In genomic region chr2:9260411-9261037, GRCh38 we compare ENCODE assay signal across 10 cellular contexts. TPM values are rescaled to one million over a fixed set of nuclear protein-coding genes. Genes with fewer than 3 reads are reported as not detected.
DNase-seq lines count a peak whose midpoint lies in the region; ATAC-seq, FAIRE-seq and TF ChIP-seq lines count a peak whose summit lies in the region.
"Had no signal": no experiment of that assay in that cellular context is flagged by ENCODE, and none has a peak within 500 bp of the region (broad histone marks: within the 10 kb centered on the region; RNA-seq: fewer than 3 reads in every experiment).

No MANE protein-coding gene starts in this region.

- H3K9me3 Mint-ChIP-seq in neural crest cell (no peaks in the 10 kb centered on the region), Caco-2 (ENCODE audit: unreplicated experiment) (no peaks in the 10 kb centered on the region)

- POLR2A ChIA-PET in Caco-2 (lab: Charles Lee) = no interaction called here

- DNase-seq in SK-MEL-5 (ENCODE audit: low read depth, low spot score) = peak; percentile 86
- DNase-seq in globus pallidus (ENCODE audit: low spot score) = peak; percentile 76
- DNase-seq in neural crest cell (ENCODE audit: low read depth, low spot score) = no peak
- no peak for DNase-seq in vagina (ENCODE audit: extremely low spot score in 2 of 2)
- no peak for DNase-seq in Caco-2
- DNase-seq in urothelium cell line (ENCODE audit: low spot score) = no peak
- DNase-seq: activated CD8-positive, alpha-beta memory T cell treated with anti-CD3 and anti-CD28 coated beads, Interleukin-2, amount 50 U/mL, for 48 hours; NCI-H69 had no signal

- peak overlapping the region in 1 of 2 donors; percentile 9 for H3K4me3 ChIP-seq in vagina
- no peak overlapping the region for H3K4me3 ChIP-seq in Caco-2 (ENCODE audit: low read depth, low read length)

- ATAC-seq in GM18858 (IDR thresholded peaks at IDR 0.05; ENCODE audit: unreplicated experiment) = no peak

- no peaks in the 10 kb centered on the region for H3K36me3 Mint-ChIP-seq in neural crest cell (ENCODE audit: low read depth)
- peaks cover 10% of the 10 kb centered on the region for H3K36me3 Mint-ChIP-seq in Caco-2 (ENCODE audit: insufficient read depth, unreplicated experiment)

- TF ChIP-seq POLR2A in vagina (IDR thresholded peaks at IDR 0.05) = no peak

- H3K4me1 Mint-ChIP-seq in neural crest cell (peaks cover 79% of the 10 kb centered on the region), Caco-2 (ENCODE audit: low read depth, unreplicated experiment) (peaks cover 10% of the 10 kb centered on the region)

- BruUV-seq in Caco-2 (replicated peaks; lab: Mats Ljungman, UMichigan) = no TSS peak

- peak overlapping the region; percentile 90 for H3K27ac ChIP-seq in vagina

- intact Hi-C loops in vagina (cut with DNase I) (loop anchor here (10.0 kb wide), 1 partner anchor 54 kb away; no protein-coding TSS in a partner anchor), Caco-2 (cut with micrococcal nuclease; ENCODE audit: unreplicated experiment) (no loop called here)

- TF ChIP-seq CTCF in neural crest cell (conservative IDR thresholded peaks at IDR 0.05) (no peak), vagina (IDR thresholded peaks at IDR 0.05) (no peak), Caco-2 (IDR thresholded peaks at IDR 0.05; ENCODE audit: insufficient read depth in 1 of 2, low read depth in 1 of 2, low read length in 1 of 2, severe bottlenecking in 1 of 2, unreplicated experiment in 1 of 2) (no peak)

- H3K27ac Mint-ChIP-seq in neural crest cell (ENCODE audit: unreplicated experiment) = peak overlapping the region; percentile 97
- H3K27ac Mint-ChIP-seq in Caco-2 (ENCODE audit: unreplicated experiment) = no peak overlapping the region

- in situ Hi-C loops in SK-MEL-5 (cut with HindIII; ENCODE audit: low pct_unique_long_range_greater_than_20kb, low sequenced_read_pairs) = no loop called here

- no peaks in the 10 kb centered on the region for H3K36me3 ChIP-seq in vagina
- H3K36me3 ChIP-seq in Caco-2 (ENCODE audit: control insufficient read depth, insufficient read depth, low read length) = no peaks in the 10 kb centered on the region

- peaks cover 88% of the 10 kb centered on the region for H3K4me1 ChIP-seq in vagina
- peaks cover 11% of the 10 kb centered on the region; the same call in 1 of the 2 replicates for H3K4me1 ChIP-seq in Caco-2

- no peaks in the 10 kb centered on the region for H3K9me3 ChIP-seq in vagina
- H3K9me3 ChIP-seq in Caco-2 = no peaks in the 10 kb centered on the region

- no peaks in the 10 kb centered on the region for H3K27me3 Mint-ChIP-seq in neural crest cell (ENCODE audit: low read depth)
- no peaks in the 10 kb centered on the region for H3K27me3 Mint-ChIP-seq in Caco-2 (ENCODE audit: insufficient read depth, unreplicated experiment)

- FAIRE-seq in urothelium cell line (lab: Jason Lieb, UNC) = no peak
- FAIRE-seq: bronchial epithelial cell had no signal

- CTCF ChIA-PET in Caco-2 (lab: Charles Lee) = interaction anchor here (0.6 kb wide), 1 partner anchor 383 kb away, joined by 6 read pairs; no protein-coding TSS in a partner anchor

- H3K27me3 ChIP-seq in vagina (no peaks in the 10 kb centered on the region), Caco-2 (replicated peaks; ENCODE audit: control insufficient read depth, insufficient read depth, low read length) (no peaks in the 10 kb centered on the region)

- H3K4me3 Mint-ChIP-seq in neural crest cell (peak overlapping the region; percentile 54), Caco-2 (ENCODE audit: unreplicated experiment) (no peak overlapping the region)

RNA-seq across cellular contexts. Expression of gene ASAP2, which starts 53.9 kb away (rescaled TPM):
- 16.1 and 17.6 TPM in 2 replicates for total RNA-seq in SK-MEL-5 (2014; rRNA removed; shearing (Covaris generic))
- 18.8 and 26.4 TPM in 2 replicates for polyA plus RNA-seq in SK-MEL-5 (2015; cell fraction: cytosol; rRNA removed)
- 36.2 and 40.4 TPM in 2 replicates for polyA plus RNA-seq in SK-MEL-5 (2015; cell fraction: nucleus; rRNA removed)
- total RNA-seq in neural crest cell = 48.6 and 51.8 TPM in 2 replicates
- 36.3 TPM for total RNA-seq in vagina
- 25.6 and 27.8 TPM in 2 replicates for total RNA-seq in Caco-2 (2022)

Comparison
In these comparisons a context has a peak if more than half of its experiments do, and no peak if none do; other contexts are left out.
1. DNase-seq: peak in SK-MEL-5 (single experiment) and globus pallidus (single experiment); none in neural crest cell (single experiment), vagina (0 of 2), Caco-2 (0 of 2) and urothelium cell line (single experiment).